Comparison of ENCODE assay signal across 1 cellular context in the genomic region with DNA sequence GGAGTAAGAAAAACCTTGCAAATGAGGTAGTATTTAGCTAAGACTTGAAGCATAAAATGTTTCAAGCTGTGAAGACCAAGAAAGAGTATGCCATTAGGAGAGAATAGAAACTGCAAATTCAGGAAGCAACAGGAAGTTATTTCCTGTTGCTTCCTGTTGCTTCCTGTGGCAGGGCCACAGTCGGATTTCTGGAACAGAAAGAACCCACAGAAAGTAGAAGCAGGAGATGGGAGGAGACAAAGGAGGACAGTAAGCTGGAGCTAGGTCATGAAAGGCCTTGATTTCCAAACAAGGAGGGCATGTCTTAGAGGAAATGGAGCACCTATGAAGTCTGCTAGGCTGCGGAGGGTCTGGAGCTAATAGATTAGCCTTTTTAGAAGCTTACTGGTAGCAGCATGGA.
TF ChIP-seq lines count a peak whose summit lies in the region.

No MANE protein-coding gene starts in this region.

TF ChIP-seq in A549, 52 proteins besides CTCF, POLR2A, EP300 and RAD21:
- TF ChIP-seq PHF8 (IDR thresholded peaks at IDR 0.05; ENCODE audit: borderline replicate concordance, low read depth) (no peak), MAFK (IDR thresholded peaks at IDR 0.05; ENCODE audit: partially characterized antibody) (no peak), MYC (IDR thresholded peaks at IDR 0.05; ENCODE audit: borderline replicate concordance, low read length) (no peak), POLR2AphosphoS2 (conservative IDR thresholded peaks at IDR 0.05; ENCODE audit: low read length) (no peak), CHD4 (IDR thresholded peaks at IDR 0.05; ENCODE audit: borderline replicate concordance) (no peak)
